ENCODE assay signal across 1 cellular context in genomic region chr2:126660068-126660467, GRCh38.
TF ChIP-seq lines count a peak whose summit lies in the region.

No MANE protein-coding gene starts in this region.

TF ChIP-seq in H1, 55 proteins besides CTCF, POLR2A, EP300 and RAD21:
- TF ChIP-seq HDAC6 (IDR thresholded peaks at IDR 0.05; ENCODE audit: low read depth, low read length) (no peak), RNF2 (IDR thresholded peaks at IDR 0.05; ENCODE audit: borderline replicate concordance, low read depth, low read length, missing control alignments, poor library complexity, severe bottlenecking) (no peak), YY1 (IDR thresholded peaks at IDR 0.05; ENCODE audit: low read depth, low read length) (no peak), SAP30 (IDR thresholded peaks at IDR 0.05; ENCODE audit: insufficient read depth, insufficient replicate concordance, low read length) (no peak), ASH2L (IDR thresholded peaks at IDR 0.05; ENCODE audit: low read length) (no peak), KDM1A (IDR thresholded peaks at IDR 0.05; ENCODE audit: borderline replicate concordance, low read length) (no peak), NANOG (IDR thresholded peaks at IDR 0.05; ENCODE audit: insufficient read depth, low read depth, low read length, poor library complexity, severe bottlenecking) (no peak), MAFK (IDR thresholded peaks at IDR 0.05; ENCODE audit: low read depth, low read length) (no peak), ATF3 (IDR thresholded peaks at IDR 0.05; ENCODE audit: insufficient read depth, low read depth, low read length) (no peak), CHD7 (IDR thresholded peaks at IDR 0.05; ENCODE audit: insufficient replicate concordance, low read length) (no peak)
